In the genomic region with DNA sequence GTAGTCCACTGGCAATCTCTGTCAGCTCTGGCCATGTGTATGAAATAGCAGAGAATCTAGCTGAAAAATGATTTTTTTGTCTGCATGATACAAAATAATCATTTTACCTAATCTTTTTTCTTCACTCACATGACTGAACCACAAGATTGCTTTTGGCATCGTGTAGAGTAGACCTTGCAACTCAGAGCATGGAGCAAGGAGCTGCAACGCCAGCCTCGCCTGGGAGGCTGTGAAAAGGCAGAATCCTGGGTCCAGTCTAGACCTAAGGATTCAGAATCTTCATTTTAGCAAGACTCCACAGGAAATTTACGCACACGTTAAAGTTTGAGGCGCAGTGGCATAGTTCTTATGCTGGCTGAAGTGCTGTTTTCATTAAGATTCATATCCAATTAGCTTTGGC, we compare ENCODE assay signal across 16 cellular contexts. TPM values are rescaled to one million over a fixed set of nuclear protein-coding genes. Genes with fewer than 3 reads are reported as not detected.
DNase-seq lines count a peak whose midpoint lies in the region; ATAC-seq and TF ChIP-seq lines count a peak whose summit lies in the region.
"Had no signal": no experiment of that assay in that cellular context is flagged by ENCODE, and none has a peak within 500 bp of the region (broad histone marks: within the 10 kb centered on the region; RNA-seq: fewer than 3 reads in every experiment).

No MANE protein-coding gene starts in this region.

- no peak for ATAC-seq in sciatic nerve
- no peak for ATAC-seq in GM21619 (IDR thresholded peaks at IDR 0.05; ENCODE audit: unreplicated experiment)
- ATAC-seq: CD8-positive, alpha-beta T cell; GM12878; HepG2 had no signal

- H3K36me3 ChIP-seq in effector memory CD4-positive, alpha-beta T cell (ENCODE audit: control insufficient read depth, insufficient read depth, low read length): no peaks in the 10 kb centered on the region
- H3K36me3 ChIP-seq: BLaER1 treated with 17β-estradiol and CSF1 and Interleukin-3, amounts not matched to agents 10 nM and 100 nM; HAP-1 had no signal

- H3K4me1 ChIP-seq in effector memory CD4-positive, alpha-beta T cell (ENCODE audit: control insufficient read depth, insufficient read depth, low read length, poor library complexity, severe bottlenecking): peaks cover 5% of the 10 kb centered on the region

- no peaks in the 10 kb centered on the region for H3K9me3 ChIP-seq in effector memory CD4-positive, alpha-beta T cell (ENCODE audit: control insufficient read depth, low read length)
- H3K9me3 ChIP-seq: BLaER1 treated with 17β-estradiol and CSF1 and Interleukin-3, amounts not matched to agents 10 nM and 100 nM; HAP-1 had no signal

- no peaks in the 10 kb centered on the region for H3K27me3 ChIP-seq in effector memory CD4-positive, alpha-beta T cell (replicated peaks; ENCODE audit: control insufficient read depth, insufficient read depth, low read length, poor library complexity, severe bottlenecking)
- H3K27me3 ChIP-seq: BLaER1 treated with 17β-estradiol and CSF1 and Interleukin-3, amounts not matched to agents 10 nM and 100 nM had no signal

- no peak for TF ChIP-seq CTCF in GM13977 (IDR thresholded peaks at IDR 0.05; ENCODE audit: extremely low read depth, insufficient read depth, missing control alignments)

- intact Hi-C loops in sciatic nerve (cut with DNase I): no loop called here

- H3K4me3 ChIP-seq in effector memory CD4-positive, alpha-beta T cell (ENCODE audit: insufficient read depth, low read depth, low read length, poor library complexity, severe bottlenecking): no peak overlapping the region
- H3K4me3 ChIP-seq: BLaER1 treated with 17β-estradiol and CSF1 and Interleukin-3, amounts not matched to agents 10 nM and 100 nM; GM12878; HAP-1 had no signal

- H3K27ac ChIP-seq in effector memory CD4-positive, alpha-beta T cell (ENCODE audit: insufficient read depth, low read length, poor library complexity, severe bottlenecking): no peak overlapping the region
- H3K27ac ChIP-seq: BLaER1 treated with 17β-estradiol and CSF1 and Interleukin-3, amounts not matched to agents 10 nM and 100 nM had no signal

- peak; percentile 38 for DNase-seq in OCI-M1 (lab: John Stamatoyannopoulos, UW)
- peak; percentile 42 for DNase-seq in amniotic epithelial cell (ENCODE audit: low read depth)
- DNase-seq in fibroblast of peridontal ligament (ENCODE audit: extremely low read depth): peak; percentile 25
- peak; percentile 52 for DNase-seq in sciatic nerve (ENCODE audit: low spot score)
- no peak for DNase-seq in effector memory CD4-positive, alpha-beta T cell
- no peak for DNase-seq in GM13977 (ENCODE audit: low spot score)
- DNase-seq in NCI-H2196 treated with DMSO at 0.1 percent for 48 hours (lab: John Stamatoyannopoulos, UW; ENCODE audit: unreplicated experiment): no peak
- DNase-seq: CD8-positive, alpha-beta T cell; DMS 273 treated with DMSO at 0.1 percent for 48 hours; DND-41; EL had no signal

- in situ Hi-C loops in GM13977 (cut with MboI; ENCODE audit: low pct_unique_long_range_greater_than_20kb, low sequenced_read_pairs, unreplicated experiment): loop anchor here (10.0 to 25.0 kb wide), 2 partner anchors 351 to 494 kb away; no protein-coding TSS in a partner anchor

RNA-seq across cellular contexts. Expression of gene TOMM20, which starts 40.2 kb away (rescaled TPM):
- 97.5 TPM for total RNA-seq in sciatic nerve

Comparison
In these comparisons a context has a peak if more than half of its experiments do, and no peak if none do; other contexts are left out.
1. DNase-seq: peak in OCI-M1 (single experiment), amniotic epithelial cell (single experiment), fibroblast of peridontal ligament (single experiment) and sciatic nerve (single experiment); none in effector memory CD4-positive, alpha-beta T cell (0 of 3), GM13977 (single experiment) and NCI-H2196 treated with DMSO at 0.1 percent for 48 hours (single experiment).